Comparison of ENCODE assay signal across 8 cellular contexts in the genomic region with DNA sequence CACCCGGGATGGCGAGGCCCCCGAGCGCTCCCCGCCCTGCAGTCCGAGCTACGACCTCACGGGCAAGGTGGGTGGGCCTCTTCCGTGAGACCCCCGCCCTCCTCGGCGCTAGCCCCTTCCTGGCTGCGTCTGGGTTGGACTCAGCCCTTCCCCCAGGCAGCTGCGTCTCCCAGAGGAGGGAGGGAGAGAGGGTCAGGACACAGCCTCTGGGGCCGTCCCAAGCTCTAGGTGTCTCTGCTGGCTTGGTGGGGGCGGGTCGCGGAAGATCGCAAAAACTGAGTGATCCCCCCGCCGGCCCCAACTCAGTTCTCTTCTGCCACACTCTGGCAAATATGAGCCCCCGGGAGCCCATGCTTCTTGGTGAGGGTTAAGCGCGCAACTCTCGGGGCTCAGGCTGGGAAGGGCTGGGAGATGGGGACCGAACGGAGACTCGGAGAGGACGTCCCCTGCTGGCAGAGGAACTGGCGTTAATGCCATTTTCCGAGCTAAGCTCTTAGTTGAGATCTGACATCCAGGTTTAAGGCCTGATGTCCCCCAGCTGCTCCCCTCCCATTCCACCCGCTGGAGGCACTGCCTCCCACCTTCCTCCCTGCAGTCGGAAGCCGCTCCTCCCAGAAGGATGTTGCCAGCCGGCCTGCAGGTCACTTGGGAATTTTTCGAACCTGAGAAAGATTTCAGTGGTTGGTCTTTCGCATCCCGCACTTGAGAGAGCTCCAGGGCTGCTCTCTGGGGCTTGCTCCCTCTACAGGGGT. TPM values are rescaled to one million over a fixed set of nuclear protein-coding genes. Genes with fewer than 3 reads are reported as not detected.
DNase-seq lines count a peak whose midpoint lies in the region; ATAC-seq and TF ChIP-seq lines count a peak whose summit lies in the region.

No MANE protein-coding gene starts in this region.

- peak overlapping the region; percentile 65 for H3K4me3 Mint-ChIP-seq in glutamatergic neuron (ENCODE audit: unreplicated experiment)

- no peak overlapping the region for H3K27ac Mint-ChIP-seq in glutamatergic neuron (ENCODE audit: unreplicated experiment)

- no peaks in the 10 kb centered on the region for H3K36me3 Mint-ChIP-seq in glutamatergic neuron (ENCODE audit: unreplicated experiment)

- CTCF ChIA-PET in RWPE1 (lab: Yijun Ruan, JAX) = interaction anchor here (0.6 to 2.3 kb wide), 6 partner anchors 9 to 436 kb away, joined by 3 to 15 read pairs (median 4); no protein-coding TSS in a partner anchor

- no peaks in the 10 kb centered on the region for H3K4me1 Mint-ChIP-seq in glutamatergic neuron (ENCODE audit: low read depth, unreplicated experiment)

- POLR2A ChIA-PET in RWPE1 (lab: Yijun Ruan, JAX; ENCODE audit: low non-redundant PET) = no interaction called here

- ATAC-seq in GM18517 (IDR thresholded peaks at IDR 0.05; ENCODE audit: unreplicated experiment) (no peak), HG03139 (IDR thresholded peaks at IDR 0.05; ENCODE audit: unreplicated experiment) (no peak)

- peak; percentile 59 for DNase-seq in GF-D8 (lab: John Stamatoyannopoulos, UW)
- DNase-seq in NAMALWA (ENCODE audit: low spot score) = peak; percentile 65
- peak; percentile 77 for DNase-seq in activated CD8-positive, alpha-beta memory T cell treated with anti-CD3 and anti-CD28 coated beads, Interleukin-2, amount 50 U/mL, for 48 hours
- DNase-seq in glutamatergic neuron = peak; percentile 68
- peak; percentile 59 for DNase-seq in retina
- DNase-seq in RWPE1 (ENCODE audit: low spot score) = no peak

- no peak overlapping the region for H3K27ac ChIP-seq in RWPE1

- peaks cover 9% of the 10 kb centered on the region for H3K27me3 Mint-ChIP-seq in glutamatergic neuron (ENCODE audit: unreplicated experiment)

- TF ChIP-seq CTCF in glutamatergic neuron (IDR thresholded peaks at IDR 0.05; ENCODE audit: partially characterized antibody, unreplicated experiment) (peak; percentile 34), RWPE1 (conservative IDR thresholded peaks at IDR 0.05; ENCODE audit: low read depth) (no peak; the same call in 1 of the 2 replicates)

- H3K9me3 Mint-ChIP-seq in glutamatergic neuron (ENCODE audit: unreplicated experiment) = peaks cover 5% of the 10 kb centered on the region

RNA-seq across cellular contexts. Expression of gene RAB37, which starts 0.4 kb away (rescaled TPM):
- 2.1 TPM for total RNA-seq in glutamatergic neuron (ENCODE audit: unreplicated experiment)

RNA-seq across cellular contexts. Expression of gene NHERF1, which starts 11.0 kb away (rescaled TPM):
- 26.9 TPM for total RNA-seq in glutamatergic neuron (ENCODE audit: unreplicated experiment)

RNA-seq across cellular contexts. Expression of gene CD300LF, which starts 24.8 kb away (rescaled TPM):
- not detected for total RNA-seq in glutamatergic neuron (ENCODE audit: unreplicated experiment)

RNA-seq across cellular contexts. Expression of gene NAT9, which starts 38.7 kb away (rescaled TPM):
- total RNA-seq in glutamatergic neuron (ENCODE audit: unreplicated experiment) = 67.8 TPM
